ENCODE assay signal across 1 cellular context in the genomic region with DNA sequence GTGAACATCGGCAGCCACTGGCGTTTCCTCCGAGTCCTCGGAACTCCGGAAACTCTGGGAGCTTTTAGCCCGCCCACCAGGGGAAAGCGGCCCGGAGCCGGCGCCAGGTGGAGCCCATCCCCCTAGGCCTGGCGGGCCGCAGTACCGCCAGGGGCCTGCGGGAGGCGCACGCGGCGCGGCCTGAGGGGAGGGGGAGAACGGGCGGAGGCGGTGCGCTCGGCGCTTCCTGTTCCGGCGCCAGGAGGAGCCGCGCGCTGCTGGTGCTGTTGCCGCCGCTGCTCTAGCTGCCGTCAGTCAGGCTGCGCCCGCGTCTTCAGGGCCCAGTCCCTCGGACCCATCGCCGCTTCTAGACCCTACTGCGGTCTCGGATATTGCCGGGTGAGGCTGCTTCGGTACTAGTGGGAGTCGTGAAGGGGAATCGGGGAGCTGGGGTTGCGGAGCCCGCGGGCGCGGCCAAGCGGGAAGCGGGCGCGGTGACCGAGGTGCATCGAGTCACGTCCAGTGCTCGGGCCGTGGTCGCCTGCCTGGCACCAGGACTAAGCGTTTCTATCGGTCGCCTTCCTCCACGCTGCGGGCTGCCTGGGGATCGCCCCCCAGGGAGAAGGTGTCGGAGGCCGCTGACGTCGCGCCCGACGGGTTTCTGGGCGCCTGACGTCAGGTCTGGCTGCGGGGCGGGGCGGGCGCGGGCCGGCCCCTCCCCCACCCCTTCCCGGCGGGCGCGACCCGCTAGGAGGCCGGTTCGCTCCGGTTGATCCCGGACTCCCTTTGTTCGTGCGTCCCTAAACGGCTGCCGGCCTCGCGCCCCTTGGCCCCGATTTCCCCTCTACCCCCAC.
TF ChIP-seq lines count a peak whose summit lies in the region.

A gene (plus strand): TSS at position 222 of the 833 bp plus-strand sequence. CDS start 10,037 bp downstream, outside the sequence.

TF ChIP-seq in GM12878, 131 proteins besides CTCF, POLR2A, EP300 and RAD21 (continued from another document and continues in another):
- TF ChIP-seq KDM1A (IDR thresholded peaks at IDR 0.05; ENCODE audit: borderline replicate concordance) (no peak), ZBED1 (IDR thresholded peaks at IDR 0.05; ENCODE audit: borderline replicate concordance) (peak; percentile 26; the same call in 1 of the 2 replicates), GABPA (IDR thresholded peaks at IDR 0.05; ENCODE audit: low read depth) (peak; percentile 74; the same call in 1 of the 2 replicates), MEF2B (IDR thresholded peaks at IDR 0.05; ENCODE audit: partially characterized antibody, poor library complexity, severe bottlenecking) (peak; percentile 84), JUND (IDR thresholded peaks at IDR 0.05; ENCODE audit: low read depth, low read length) (no peak), PAX8 (IDR thresholded peaks at IDR 0.05) (no peak), SMAD1 (IDR thresholded peaks at IDR 0.05; ENCODE audit: low read depth, partially characterized antibody) (peak; percentile 20), SREBF2 (IDR thresholded peaks at IDR 0.05; ENCODE audit: low read length) (no peak), NFXL1 (IDR thresholded peaks at IDR 0.05; ENCODE audit: borderline replicate concordance) (no peak), SUZ12 (IDR thresholded peaks at IDR 0.05; ENCODE audit: unreplicated experiment) (no peak), NFYA (IDR thresholded peaks at IDR 0.05; ENCODE audit: borderline replicate concordance, low read depth, low read length) (no peak), EZH2 (IDR thresholded peaks at IDR 0.05; ENCODE audit: borderline replicate concordance, control insufficient read depth, low read depth, low read length) (no peak), RCOR1 (conservative IDR thresholded peaks at IDR 0.05; ENCODE audit: low read depth, low read length) (peak; percentile 69; the same call in 1 of the 2 replicates), ZSCAN29 (IDR thresholded peaks at IDR 0.05) (0 out of 2 replicates have a peak, but pooled peaks have one; percentile 47), ZNF207 (IDR thresholded peaks at IDR 0.05; ENCODE audit: borderline replicate concordance) (peak; percentile 84), ZNF24 (IDR thresholded peaks at IDR 0.05) (no peak), NFIC (IDR thresholded peaks at IDR 0.05; ENCODE audit: low read depth, low read length) (no peak; the same call in 1 of the 2 replicates), TCF7 (IDR thresholded peaks at IDR 0.05; ENCODE audit: borderline replicate concordance) (no peak), HDGF (IDR thresholded peaks at IDR 0.05) (peak; percentile 67; the same call in 1 of the 2 replicates), ZNF384 (IDR thresholded peaks at IDR 0.05; ENCODE audit: borderline replicate concordance, low read depth, low read length) (no peak; the same call in 1 of the 2 replicates), CHD4 (IDR thresholded peaks at IDR 0.05) (no peak), STAT1 (conservative IDR thresholded peaks at IDR 0.05) (no peak; the same call in 1 of the 2 replicates), MTA3 (IDR thresholded peaks at IDR 0.05; ENCODE audit: borderline replicate concordance, low read length) (no peak), YY1 (IDR thresholded peaks at IDR 0.05; ENCODE audit: low read depth, low read length) (peak; percentile 84), ATF7 (IDR thresholded peaks at IDR 0.05; ENCODE audit: low read depth) (peak; percentile 34; the same call in 1 of the 2 replicates), STAT3 (IDR thresholded peaks at IDR 0.05; ENCODE audit: low read depth, low read length) (no peak), POLR2AphosphoS5 (IDR thresholded peaks at IDR 0.05; ENCODE audit: low read length) (peak; percentile 99), HDAC2 (IDR thresholded peaks at IDR 0.05) (no peak), WRNIP1 (IDR thresholded peaks at IDR 0.05; ENCODE audit: borderline replicate concordance, low read depth, low read length) (no peak), SIN3A (IDR thresholded peaks at IDR 0.05; ENCODE audit: low read depth, low read length) (peak; percentile 56; the same call in 1 of the 2 replicates)
- TF ChIP-seq, protein P1, sequence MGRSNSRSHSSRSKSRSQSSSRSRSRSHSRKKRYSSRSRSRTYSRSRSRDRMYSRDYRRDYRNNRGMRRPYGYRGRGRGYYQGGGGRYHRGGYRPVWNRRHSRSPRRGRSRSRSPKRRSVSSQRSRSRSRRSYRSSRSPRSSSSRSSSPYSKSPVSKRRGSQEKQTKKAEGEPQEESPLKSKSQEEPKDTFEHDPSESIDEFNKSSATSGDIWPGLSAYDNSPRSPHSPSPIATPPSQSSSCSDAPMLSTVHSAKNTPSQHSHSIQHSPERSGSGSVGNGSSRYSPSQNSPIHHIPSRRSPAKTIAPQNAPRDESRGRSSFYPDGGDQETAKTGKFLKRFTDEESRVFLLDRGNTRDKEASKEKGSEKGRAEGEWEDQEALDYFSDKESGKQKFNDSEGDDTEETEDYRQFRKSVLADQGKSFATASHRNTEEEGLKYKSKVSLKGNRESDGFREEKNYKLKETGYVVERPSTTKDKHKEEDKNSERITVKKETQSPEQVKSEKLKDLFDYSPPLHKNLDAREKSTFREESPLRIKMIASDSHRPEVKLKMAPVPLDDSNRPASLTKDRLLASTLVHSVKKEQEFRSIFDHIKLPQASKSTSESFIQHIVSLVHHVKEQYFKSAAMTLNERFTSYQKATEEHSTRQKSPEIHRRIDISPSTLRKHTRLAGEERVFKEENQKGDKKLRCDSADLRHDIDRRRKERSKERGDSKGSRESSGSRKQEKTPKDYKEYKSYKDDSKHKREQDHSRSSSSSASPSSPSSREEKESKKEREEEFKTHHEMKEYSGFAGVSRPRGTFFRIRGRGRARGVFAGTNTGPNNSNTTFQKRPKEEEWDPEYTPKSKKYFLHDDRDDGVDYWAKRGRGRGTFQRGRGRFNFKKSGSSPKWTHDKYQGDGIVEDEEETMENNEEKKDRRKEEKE (IDR thresholded peaks at IDR 0.05): peak; percentile 3; the same call in 1 of the 2 replicates
- TF ChIP-seq, protein P2, sequence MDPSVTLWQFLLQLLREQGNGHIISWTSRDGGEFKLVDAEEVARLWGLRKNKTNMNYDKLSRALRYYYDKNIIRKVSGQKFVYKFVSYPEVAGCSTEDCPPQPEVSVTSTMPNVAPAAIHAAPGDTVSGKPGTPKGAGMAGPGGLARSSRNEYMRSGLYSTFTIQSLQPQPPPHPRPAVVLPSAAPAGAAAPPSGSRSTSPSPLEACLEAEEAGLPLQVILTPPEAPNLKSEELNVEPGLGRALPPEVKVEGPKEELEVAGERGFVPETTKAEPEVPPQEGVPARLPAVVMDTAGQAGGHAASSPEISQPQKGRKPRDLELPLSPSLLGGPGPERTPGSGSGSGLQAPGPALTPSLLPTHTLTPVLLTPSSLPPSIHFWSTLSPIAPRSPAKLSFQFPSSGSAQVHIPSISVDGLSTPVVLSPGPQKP (IDR thresholded peaks at IDR 0.05; ENCODE audit: low read depth, low read length): peak; percentile 85
- TF ChIP-seq, protein P3, sequence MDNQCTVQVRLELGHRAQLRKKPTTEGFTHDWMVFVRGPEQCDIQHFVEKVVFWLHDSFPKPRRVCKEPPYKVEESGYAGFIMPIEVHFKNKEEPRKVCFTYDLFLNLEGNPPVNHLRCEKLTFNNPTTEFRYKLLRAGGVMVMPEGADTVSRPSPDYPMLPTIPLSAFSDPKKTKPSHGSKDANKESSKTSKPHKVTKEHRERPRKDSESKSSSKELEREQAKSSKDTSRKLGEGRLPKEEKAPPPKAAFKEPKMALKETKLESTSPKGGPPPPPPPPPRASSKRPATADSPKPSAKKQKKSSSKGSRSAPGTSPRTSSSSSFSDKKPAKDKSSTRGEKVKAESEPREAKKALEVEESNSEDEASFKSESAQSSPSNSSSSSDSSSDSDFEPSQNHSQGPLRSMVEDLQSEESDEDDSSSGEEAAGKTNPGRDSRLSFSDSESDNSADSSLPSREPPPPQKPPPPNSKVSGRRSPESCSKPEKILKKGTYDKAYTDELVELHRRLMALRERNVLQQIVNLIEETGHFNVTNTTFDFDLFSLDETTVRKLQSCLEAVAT (IDR thresholded peaks at IDR 0.05): peak; percentile 52
- TF ChIP-seq, protein P4, sequence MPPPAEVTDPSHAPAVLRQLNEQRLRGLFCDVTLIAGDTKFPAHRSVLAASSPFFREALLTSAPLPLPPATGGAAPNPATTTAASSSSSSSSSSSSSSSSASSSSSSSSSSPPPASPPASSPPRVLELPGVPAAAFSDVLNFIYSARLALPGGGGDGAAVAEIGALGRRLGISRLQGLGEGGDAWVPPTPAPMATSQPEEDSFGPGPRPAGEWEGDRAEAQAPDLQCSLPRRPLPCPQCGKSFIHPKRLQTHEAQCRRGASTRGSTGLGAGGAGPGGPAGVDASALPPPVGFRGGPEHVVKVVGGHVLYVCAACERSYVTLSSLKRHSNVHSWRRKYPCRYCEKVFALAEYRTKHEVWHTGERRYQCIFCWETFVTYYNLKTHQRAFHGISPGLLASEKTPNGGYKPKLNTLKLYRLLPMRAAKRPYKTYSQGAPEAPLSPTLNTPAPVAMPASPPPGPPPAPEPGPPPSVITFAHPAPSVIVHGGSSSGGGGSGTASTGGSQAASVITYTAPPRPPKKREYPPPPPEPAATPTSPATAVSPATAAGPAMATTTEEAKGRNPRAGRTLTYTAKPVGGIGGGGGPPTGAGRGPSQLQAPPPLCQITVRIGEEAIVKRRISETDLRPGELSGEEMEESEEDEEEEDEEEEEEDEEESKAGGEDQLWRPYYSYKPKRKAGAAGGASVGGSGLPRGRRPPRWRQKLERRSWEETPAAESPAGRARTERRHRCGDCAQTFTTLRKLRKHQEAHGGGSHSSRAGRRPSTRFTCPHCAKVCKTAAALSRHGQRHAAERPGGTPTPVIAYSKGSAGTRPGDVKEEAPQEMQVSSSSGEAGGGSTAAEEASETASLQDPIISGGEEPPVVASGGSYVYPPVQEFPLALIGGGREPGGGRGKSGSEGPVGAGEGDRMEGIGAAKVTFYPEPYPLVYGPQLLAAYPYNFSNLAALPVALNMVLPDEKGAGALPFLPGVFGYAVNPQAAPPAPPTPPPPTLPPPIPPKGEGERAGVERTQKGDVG (CRISPR knock-in tag; IDR thresholded peaks at IDR 0.05): no peak
- TF ChIP-seq, protein P5, sequence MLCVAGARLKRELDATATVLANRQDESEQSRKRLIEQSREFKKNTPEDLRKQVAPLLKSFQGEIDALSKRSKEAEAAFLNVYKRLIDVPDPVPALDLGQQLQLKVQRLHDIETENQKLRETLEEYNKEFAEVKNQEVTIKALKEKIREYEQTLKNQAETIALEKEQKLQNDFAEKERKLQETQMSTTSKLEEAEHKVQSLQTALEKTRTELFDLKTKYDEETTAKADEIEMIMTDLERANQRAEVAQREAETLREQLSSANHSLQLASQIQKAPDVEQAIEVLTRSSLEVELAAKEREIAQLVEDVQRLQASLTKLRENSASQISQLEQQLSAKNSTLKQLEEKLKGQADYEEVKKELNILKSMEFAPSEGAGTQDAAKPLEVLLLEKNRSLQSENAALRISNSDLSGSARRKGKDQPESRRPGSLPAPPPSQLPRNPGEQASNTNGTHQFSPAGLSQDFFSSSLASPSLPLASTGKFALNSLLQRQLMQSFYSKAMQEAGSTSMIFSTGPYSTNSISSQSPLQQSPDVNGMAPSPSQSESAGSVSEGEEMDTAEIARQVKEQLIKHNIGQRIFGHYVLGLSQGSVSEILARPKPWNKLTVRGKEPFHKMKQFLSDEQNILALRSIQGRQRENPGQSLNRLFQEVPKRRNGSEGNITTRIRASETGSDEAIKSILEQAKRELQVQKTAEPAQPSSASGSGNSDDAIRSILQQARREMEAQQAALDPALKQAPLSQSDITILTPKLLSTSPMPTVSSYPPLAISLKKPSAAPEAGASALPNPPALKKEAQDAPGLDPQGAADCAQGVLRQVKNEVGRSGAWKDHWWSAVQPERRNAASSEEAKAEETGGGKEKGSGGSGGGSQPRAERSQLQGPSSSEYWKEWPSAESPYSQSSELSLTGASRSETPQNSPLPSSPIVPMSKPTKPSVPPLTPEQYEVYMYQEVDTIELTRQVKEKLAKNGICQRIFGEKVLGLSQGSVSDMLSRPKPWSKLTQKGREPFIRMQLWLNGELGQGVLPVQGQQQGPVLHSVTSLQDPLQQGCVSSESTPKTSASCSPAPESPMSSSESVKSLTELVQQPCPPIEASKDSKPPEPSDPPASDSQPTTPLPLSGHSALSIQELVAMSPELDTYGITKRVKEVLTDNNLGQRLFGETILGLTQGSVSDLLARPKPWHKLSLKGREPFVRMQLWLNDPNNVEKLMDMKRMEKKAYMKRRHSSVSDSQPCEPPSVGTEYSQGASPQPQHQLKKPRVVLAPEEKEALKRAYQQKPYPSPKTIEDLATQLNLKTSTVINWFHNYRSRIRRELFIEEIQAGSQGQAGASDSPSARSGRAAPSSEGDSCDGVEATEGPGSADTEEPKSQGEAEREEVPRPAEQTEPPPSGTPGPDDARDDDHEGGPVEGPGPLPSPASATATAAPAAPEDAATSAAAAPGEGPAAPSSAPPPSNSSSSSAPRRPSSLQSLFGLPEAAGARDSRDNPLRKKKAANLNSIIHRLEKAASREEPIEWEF (IDR thresholded peaks at IDR 0.05; ENCODE audit: insufficient replicate concordance, low read depth, low read length): no peak
- TF ChIP-seq, protein P6, sequence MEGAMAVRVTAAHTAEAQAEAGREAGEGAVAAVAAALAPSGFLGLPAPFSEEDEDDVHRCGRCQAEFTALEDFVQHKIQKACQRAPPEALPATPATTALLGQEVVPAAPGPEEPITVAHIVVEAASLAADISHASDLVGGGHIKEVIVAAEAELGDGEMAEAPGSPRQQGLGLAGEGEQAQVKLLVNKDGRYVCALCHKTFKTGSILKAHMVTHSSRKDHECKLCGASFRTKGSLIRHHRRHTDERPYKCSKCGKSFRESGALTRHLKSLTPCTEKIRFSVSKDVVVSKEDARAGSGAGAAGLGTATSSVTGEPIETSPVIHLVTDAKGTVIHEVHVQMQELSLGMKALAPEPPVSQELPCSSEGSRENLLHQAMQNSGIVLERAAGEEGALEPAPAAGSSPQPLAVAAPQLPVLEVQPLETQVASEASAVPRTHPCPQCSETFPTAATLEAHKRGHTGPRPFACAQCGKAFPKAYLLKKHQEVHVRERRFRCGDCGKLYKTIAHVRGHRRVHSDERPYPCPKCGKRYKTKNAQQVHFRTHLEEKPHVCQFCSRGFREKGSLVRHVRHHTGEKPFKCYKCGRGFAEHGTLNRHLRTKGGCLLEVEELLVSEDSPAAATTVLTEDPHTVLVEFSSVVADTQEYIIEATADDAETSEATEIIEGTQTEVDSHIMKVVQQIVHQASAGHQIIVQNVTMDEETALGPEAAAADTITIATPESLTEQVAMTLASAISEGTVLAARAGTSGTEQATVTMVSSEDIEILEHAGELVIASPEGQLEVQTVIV (IDR thresholded peaks at IDR 0.05; ENCODE audit: borderline replicate concordance, partially characterized antibody): peak; percentile 66
- TF ChIP-seq, protein P7, sequence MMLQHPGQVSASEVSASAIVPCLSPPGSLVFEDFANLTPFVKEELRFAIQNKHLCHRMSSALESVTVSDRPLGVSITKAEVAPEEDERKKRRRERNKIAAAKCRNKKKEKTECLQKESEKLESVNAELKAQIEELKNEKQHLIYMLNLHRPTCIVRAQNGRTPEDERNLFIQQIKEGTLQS (IDR thresholded peaks at IDR 0.05; ENCODE audit: borderline replicate concordance, extremely low read depth, low read depth, low read length): no peak
- TF ChIP-seq, protein P8, sequence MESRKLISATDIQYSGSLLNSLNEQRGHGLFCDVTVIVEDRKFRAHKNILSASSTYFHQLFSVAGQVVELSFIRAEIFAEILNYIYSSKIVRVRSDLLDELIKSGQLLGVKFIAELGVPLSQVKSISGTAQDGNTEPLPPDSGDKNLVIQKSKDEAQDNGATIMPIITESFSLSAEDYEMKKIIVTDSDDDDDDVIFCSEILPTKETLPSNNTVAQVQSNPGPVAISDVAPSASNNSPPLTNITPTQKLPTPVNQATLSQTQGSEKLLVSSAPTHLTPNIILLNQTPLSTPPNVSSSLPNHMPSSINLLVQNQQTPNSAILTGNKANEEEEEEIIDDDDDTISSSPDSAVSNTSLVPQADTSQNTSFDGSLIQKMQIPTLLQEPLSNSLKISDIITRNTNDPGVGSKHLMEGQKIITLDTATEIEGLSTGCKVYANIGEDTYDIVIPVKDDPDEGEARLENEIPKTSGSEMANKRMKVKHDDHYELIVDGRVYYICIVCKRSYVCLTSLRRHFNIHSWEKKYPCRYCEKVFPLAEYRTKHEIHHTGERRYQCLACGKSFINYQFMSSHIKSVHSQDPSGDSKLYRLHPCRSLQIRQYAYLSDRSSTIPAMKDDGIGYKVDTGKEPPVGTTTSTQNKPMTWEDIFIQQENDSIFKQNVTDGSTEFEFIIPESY (IDR thresholded peaks at IDR 0.05): no peak
